In genomic region chr3:79790177-79790576, GRCh38 we compare ENCODE assay signal across 1 cellular context. TPM values are rescaled to one million over a fixed set of nuclear protein-coding genes. Genes with fewer than 3 reads are reported as not detected.
"Had no signal": no experiment of that assay in that cellular context is flagged by ENCODE, and none has a peak within 500 bp of the region (broad histone marks: within the 10 kb centered on the region; RNA-seq: fewer than 3 reads in every experiment).

No MANE protein-coding gene starts in this region.

RNA-seq across cellular contexts. Expression of gene ROBO1, which starts 22.4 kb away (rescaled TPM):
- total RNA-seq: activated CD4-positive, alpha-beta memory T cell treated with anti-CD3 and anti-CD28 coated beads for 36 hours had no signal
